ENCODE assay signal across 24 cellular contexts in genomic region chr13:76853481-76853880, GRCh38. TPM values are rescaled to one million over a fixed set of nuclear protein-coding genes. Genes with fewer than 3 reads are reported as not detected.
DNase-seq lines count a peak whose midpoint lies in the region; ATAC-seq and TF ChIP-seq lines count a peak whose summit lies in the region.
"Had no signal": no experiment of that assay in that cellular context is flagged by ENCODE, and none has a peak within 500 bp of the region (broad histone marks: within the 10 kb centered on the region; RNA-seq: fewer than 3 reads in every experiment).

No MANE protein-coding gene starts in this region.

- H3K14ac ChIP-seq in IMR-90 (replicated peaks; ENCODE audit: low read depth, low read length), result 0 out of 2 replicates have a peak overlapping the region, but pooled peaks have one; percentile 45

- H3K79me1 ChIP-seq in IMR-90 (ENCODE audit: low read depth in 1 of 2, low read length in 2 of 2), result no peaks in the 10 kb centered on the region

- H3K27me3 ChIP-seq in IMR-90 (ENCODE audit: control insufficient read depth, insufficient read depth, low read length) (no peaks in the 10 kb centered on the region), ascending aorta (no peaks in the 10 kb centered on the region), smooth muscle cell (ENCODE audit: low read depth) (no peaks in the 10 kb centered on the region), BE2C (no peaks in the 10 kb centered on the region)
- H3K27me3 ChIP-seq: dorsolateral prefrontal cortex, hepatocyte, tibial nerve had no signal

- ATAC-seq in IMR-90 (ENCODE audit: low read depth), result no peak
- no peak for ATAC-seq in sciatic nerve

- H2BK120ac ChIP-seq in IMR-90 (ENCODE audit: low read depth, low read length), result no peak overlapping the region

- TF ChIP-seq POLR2A in IMR-90 (IDR thresholded peaks at IDR 0.05; ENCODE audit: low read depth, low read length), result no peak

- H2AK5ac ChIP-seq in IMR-90 (ENCODE audit: low read depth, low read length), result 0 out of 2 replicates have a peak overlapping the region, but pooled peaks have one; percentile 57

- peak overlapping the region; percentile 25; the same call in 1 of the 2 replicates for H2BK20ac ChIP-seq in IMR-90 (ENCODE audit: low read depth, low read length)

- H3F3A ChIP-seq in smooth muscle cell (ENCODE audit: low read depth), result no peaks in the 10 kb centered on the region

- intact Hi-C loops in IMR-90 (cut with micrococcal nuclease) (no loop called here), ascending aorta (cut with DNase I) (no loop called here), sciatic nerve (cut with DNase I) (no loop called here)

- H3K4me1 ChIP-seq in IMR-90 (ENCODE audit: control insufficient read depth, insufficient read depth, low read length) (peaks cover 3% of the 10 kb centered on the region), ascending aorta (peaks cover 6 to 10% of the 10 kb centered on the region in 2 donors), smooth muscle cell (ENCODE audit: low read depth) (no peaks in the 10 kb centered on the region), BE2C (no peaks in the 10 kb centered on the region)

- H2AFZ ChIP-seq in IMR-90 (replicated peaks; ENCODE audit: low read length, poor library complexity) (no peak overlapping the region), smooth muscle cell (ENCODE audit: low read depth) (no peak overlapping the region)
- H2AFZ ChIP-seq: hepatocyte had no signal

- TF ChIP-seq RAD21 in IMR-90 (IDR thresholded peaks at IDR 0.05; ENCODE audit: low read length), result no peak

- no peak overlapping the region for H2BK5ac ChIP-seq in IMR-90 (ENCODE audit: low read depth, low read length, poor library complexity, severe bottlenecking)

- no peak overlapping the region for H3K4ac ChIP-seq in IMR-90 (ENCODE audit: low read depth, low read length)

- H3K27ac ChIP-seq in IMR-90 (ENCODE audit: insufficient read depth, low read length) (no peak overlapping the region), ascending aorta (peak overlapping the region; percentile 41 to 53), epithelial cell of prostate (peak overlapping the region; percentile 75), smooth muscle cell (ENCODE audit: low read depth) (peak overlapping the region; percentile 33)
- H3K27ac ChIP-seq: dorsolateral prefrontal cortex, hepatocyte, VCaP had no signal

- dilution Hi-C loops in IMR-90 (cut with HindIII; ENCODE audit: low sequenced_read_pairs, unreplicated experiment), result no loop called here

- no peak overlapping the region for H3K23ac ChIP-seq in IMR-90 (ENCODE audit: low read depth, low read length)

- no peaks in the 10 kb centered on the region; the same call in none of the 2 replicates for H3K9me1 ChIP-seq in IMR-90 (ENCODE audit: insufficient read depth, low read length)

- no TSS peak for BruUV-seq in IMR-90 (replicated peaks; lab: Mats Ljungman, UMichigan)

- H3K9me3 ChIP-seq in IMR-90 (ENCODE audit: control insufficient read depth, insufficient read depth, low read length) (no peaks in the 10 kb centered on the region), ascending aorta (no peaks in the 10 kb centered on the region), smooth muscle cell (replicated peaks; ENCODE audit: low read depth) (no peaks in the 10 kb centered on the region), BE2C (no peaks in the 10 kb centered on the region)
- H3K9me3 ChIP-seq: tibial nerve had no signal

- POLR2A ChIA-PET in IMR-90 (lab: Charles Lee; ENCODE audit: unreplicated experiment), result no interaction called here

- H3K9ac ChIP-seq in IMR-90 (ENCODE audit: low read depth, low read length) (no peak overlapping the region), smooth muscle cell (ENCODE audit: low read depth) (no peak overlapping the region)

- H3K4me3 ChIP-seq in IMR-90 (ENCODE audit: insufficient read depth, low read depth, low read length) (no peak overlapping the region), ascending aorta (no peak overlapping the region), smooth muscle cell (no peak overlapping the region), BE2C (ENCODE audit: low read depth, low read length) (no peak overlapping the region)
- H3K4me3 ChIP-seq: dorsolateral prefrontal cortex, hepatocyte, tibial nerve had no signal

- H4K5ac ChIP-seq in IMR-90 (ENCODE audit: low read depth, low read length), result no peak overlapping the region

- CTCF ChIA-PET in IMR-90 (lab: Yijun Ruan, JAX), result no interaction called here

- no peak overlapping the region for H4K91ac ChIP-seq in IMR-90 (ENCODE audit: insufficient read depth, low read depth, low read length)

- H2BK15ac ChIP-seq in IMR-90 (ENCODE audit: low read depth, low read length), result no peak overlapping the region

- DNase-seq in IMR-90, result no peak
- DNase-seq in ascending aorta (ENCODE audit: low spot score in 2 of 2), result no peak
- DNase-seq in epithelial cell of prostate (ENCODE audit: low read depth, low spot score), result no peak
- DNase-seq in smooth muscle cell (lab: John Stamatoyannopoulos, UW; ENCODE audit: unreplicated experiment), result no peak
- no peak for DNase-seq in sciatic nerve (ENCODE audit: low spot score)
- no peak for DNase-seq in activated CD4-positive, CD25-positive, alpha-beta regulatory T cell (lab: John Stamatoyannopoulos, UW)
- DNase-seq in BE2C, result no peak
- no peak for DNase-seq in DMS114 treated with DMSO at 0.1 percent for 48 hours (lab: John Stamatoyannopoulos, UW; ENCODE audit: unreplicated experiment)
- DNase-seq: activated CD8-positive, alpha-beta memory T cell treated with anti-CD3 and anti-CD28 coated beads, Interleukin-2, amount 50 U/mL, for 4 hours; activated effector memory CD4-positive, alpha-beta T cell treated with Interleukin-2 at 50 U/mL for 16 hours; caudate nucleus; CD4-positive, alpha-beta memory T cell; DMS53; dorsolateral prefrontal cortex; foreskin melanocyte; immature natural killer cell; Kasumi-1; NCI-H2081 treated with DMSO at 0.1 percent for 48 hours; NCI-H510A; NK-92 treated with Interleukin-12 subunit alpha and Interleukin-12 subunit beta, amount 100 ng/mL, for 24 hours; stimulated activated CD4-positive, alpha-beta T cell treated with anti-CD3 and anti-CD28 coated beads, Interleukin-4, amount 100 ng/mL, for 4 hours had no signal

- TF ChIP-seq CTCF in IMR-90 (conservative IDR thresholded peaks at IDR 0.05; ENCODE audit: low read depth, low read length) (no peak), ascending aorta (IDR thresholded peaks at IDR 0.05) (no peak), smooth muscle cell (IDR thresholded peaks at IDR 0.05; ENCODE audit: borderline replicate concordance, insufficient read depth, poor library complexity, severe bottlenecking) (no peak), BE2C (IDR thresholded peaks at IDR 0.05; ENCODE audit: low read depth, low read length) (no peak)

- no peaks in the 10 kb centered on the region for H3K79me2 ChIP-seq in smooth muscle cell (ENCODE audit: low read depth)
- H3K79me2 ChIP-seq: hepatocyte had no signal

- no peaks in the 10 kb centered on the region for H3K36me3 ChIP-seq in IMR-90 (ENCODE audit: control insufficient read depth, insufficient read depth, low read length)
- H3K36me3 ChIP-seq in ascending aorta, result no peaks in the 10 kb centered on the region
- H3K36me3 ChIP-seq in smooth muscle cell (ENCODE audit: low read depth), result no peaks in the 10 kb centered on the region
- H3K36me3 ChIP-seq in BE2C, result no peaks in the 10 kb centered on the region
- H3K36me3 ChIP-seq: tibial nerve had no signal

- no peak overlapping the region for H2AK9ac ChIP-seq in IMR-90 (replicated peaks; ENCODE audit: low read depth, low read length, poor library complexity)

- no peak overlapping the region for H3K56ac ChIP-seq in IMR-90 (ENCODE audit: extremely low read depth, insufficient read depth, low read length)

- no peak overlapping the region for H4K8ac ChIP-seq in IMR-90 (ENCODE audit: low read depth in 2 of 2, low read length in 2 of 2)

- in situ Hi-C loops in IMR-90 (cut with MboI; ENCODE audit: low sequenced_read_pairs), result no loop called here

- H3K18ac ChIP-seq in IMR-90 (ENCODE audit: low read depth, low read length), result no peak overlapping the region

- no CpG with 5 or more reads among the region's 1 CpG for WGBS in IMR-90 (ENCODE audit: extremely low coverage in 2 of 2, insufficient read length in 1 of 2), 2 experiments
- 85% methylated on average over 1 of the region's 1 CpG for WGBS in smooth muscle cell (ENCODE audit: low lambda C conversion rate)

- H4K20me1 ChIP-seq in IMR-90 (ENCODE audit: insufficient read depth, low read length), result no peaks in the 10 kb centered on the region
- no peaks in the 10 kb centered on the region for H4K20me1 ChIP-seq in smooth muscle cell (ENCODE audit: low read depth)

- H3K4me2 ChIP-seq in IMR-90 (ENCODE audit: low read depth, low read length), result no peak overlapping the region
- no peak overlapping the region for H3K4me2 ChIP-seq in smooth muscle cell
- H3K4me2 ChIP-seq: hepatocyte had no signal

TF ChIP-seq in IMR-90, 13 proteins besides CTCF, POLR2A, EP300 and RAD21:
- TF ChIP-seq MXI1 (IDR thresholded peaks at IDR 0.05; ENCODE audit: borderline replicate concordance, low read depth, low read length) (no peak), CEBPB (IDR thresholded peaks at IDR 0.05; ENCODE audit: low read depth, low read length) (no peak), ELK1 (IDR thresholded peaks at IDR 0.05; ENCODE audit: borderline replicate concordance, low read depth, low read length) (no peak), NFE2L2 (IDR thresholded peaks at IDR 0.05; ENCODE audit: low read depth, low read length) (no peak)

RNA-seq across cellular contexts. Expression of gene KCTD12, which starts 32.7 kb away (rescaled TPM):
- total RNA-seq in IMR-90 (2012; rRNA removed), result 1.8 and 3.9 TPM in 2 replicates
- 1.4 and 1.9 TPM in 2 replicates for polyA plus RNA-seq in IMR-90 (2012; rRNA removed)
- polyA plus RNA-seq in IMR-90 (2012; cell fraction: cytosol; rRNA removed), result 0.53 and 0.85 TPM in 2 replicates
- 0.48 and 0.55 TPM in 2 replicates for polyA plus RNA-seq in IMR-90 (2012; cell fraction: nucleus; rRNA removed; ENCODE audit: low replicate concordance)
- total RNA-seq in ascending aorta, result 120 TPM
- total RNA-seq in smooth muscle cell, result 311 and 363 TPM in 2 replicates
- polyA plus RNA-seq in smooth muscle cell, result 42.5 and 48.5 TPM in 2 replicates
- total RNA-seq in sciatic nerve, result 202 TPM
- polyA plus RNA-seq in BE2C (2012; ENCODE audit: insufficient read depth, insufficient read length, low read depth), result 6.0 TPM

Comparison
In these comparisons a context has a peak if more than half of its experiments do, and no peak if none do; other contexts are left out.
1. RNA of gene KCTD12, which starts 32.7 kb away (total RNA-seq): 311 to 363 TPM in smooth muscle cell, 202 TPM in sciatic nerve (single experiment) and 120 TPM in ascending aorta (single experiment); 1.8 to 3.9 TPM in IMR-90; every median in the first group is over 10 times any median in the second.